Comparison of ENCODE assay signal across 14 cellular contexts in genomic region chr7:128742206-128742605, GRCh38. TPM values are rescaled to one million over a fixed set of nuclear protein-coding genes. Genes with fewer than 3 reads are reported as not detected.
DNase-seq lines count a peak whose midpoint lies in the region; ATAC-seq and TF ChIP-seq lines count a peak whose summit lies in the region.
"Had no signal": no experiment of that assay in that cellular context is flagged by ENCODE, and none has a peak within 500 bp of the region (broad histone marks: within the 10 kb centered on the region; RNA-seq: fewer than 3 reads in every experiment).

No MANE protein-coding gene starts in this region.

- H3K27me3 ChIP-seq in RWPE2 (ENCODE audit: insufficient read depth, poor library complexity, severe bottlenecking) (no peaks in the 10 kb centered on the region), smooth muscle cell (ENCODE audit: low read depth) (no peaks in the 10 kb centered on the region)

- H3K36me3 Mint-ChIP-seq in activated CD8-positive, alpha-beta memory T cell treated with anti-CD3 and anti-CD28 coated beads, Interleukin-2, amount 10 ng/mL, durations not matched to agents 7 days and 5 days, result peaks cover 13% of the 10 kb centered on the region

- peaks cover 18% of the 10 kb centered on the region for H3F3A ChIP-seq in smooth muscle cell (ENCODE audit: low read depth)

- H2AFZ ChIP-seq in smooth muscle cell (ENCODE audit: low read depth), result no peak overlapping the region

- H3K4me1 Mint-ChIP-seq in activated CD8-positive, alpha-beta memory T cell treated with anti-CD3 and anti-CD28 coated beads, Interleukin-2, amount 10 ng/mL, durations not matched to agents 7 days and 5 days, result peaks cover 46% of the 10 kb centered on the region

- no peaks in the 10 kb centered on the region for H3K27me3 Mint-ChIP-seq in activated CD8-positive, alpha-beta memory T cell treated with anti-CD3 and anti-CD28 coated beads, Interleukin-2, amount 10 ng/mL, durations not matched to agents 7 days and 5 days
- H3K27me3 Mint-ChIP-seq: stimulated activated naive B cell treated with anti-CD40 and anti-IgM and Interleukin-4, amounts not matched to agents 10 μg/mL and 1 μg/mL and 100 μg/mL, for 72 hours had no signal

- H3K4me2 ChIP-seq in smooth muscle cell, result peak overlapping the region; percentile 97
- H3K4me2 ChIP-seq: KMS-11 had no signal

- no peak overlapping the region for H3K4me3 Mint-ChIP-seq in activated CD8-positive, alpha-beta memory T cell treated with anti-CD3 and anti-CD28 coated beads, Interleukin-2, amount 10 ng/mL, durations not matched to agents 7 days and 5 days
- H3K4me3 Mint-ChIP-seq: stimulated activated naive B cell treated with anti-CD40 and anti-IgM and Interleukin-4, amounts not matched to agents 10 μg/mL and 1 μg/mL and 100 μg/mL, for 72 hours had no signal

- H3K9me3 ChIP-seq in RWPE2 (ENCODE audit: severe bottlenecking), result no peaks in the 10 kb centered on the region
- H3K9me3 ChIP-seq in smooth muscle cell (replicated peaks; ENCODE audit: low read depth), result no peaks in the 10 kb centered on the region
- H3K9me3 ChIP-seq in mucosa of descending colon, result no peaks in the 10 kb centered on the region

- H3K4me3 ChIP-seq in RWPE2 (ENCODE audit: severe bottlenecking), result no peak overlapping the region
- H3K4me3 ChIP-seq in smooth muscle cell, result peak overlapping the region; percentile 92
- H3K4me3 ChIP-seq in mucosa of descending colon, result no peak overlapping the region

- 43% methylated on average over 4 of the region's 4 CpGs for WGBS in smooth muscle cell (ENCODE audit: low lambda C conversion rate)

- ATAC-seq in RWPE2 (ENCODE audit: low read depth), result peak; percentile 13; the same call in 2 of the 3 replicates
- no peak for ATAC-seq in activated CD8-positive, alpha-beta memory T cell treated with anti-CD3 and anti-CD28 coated beads, Interleukin-2, amount 10 ng/mL, durations not matched to agents 7 days and 5 days
- no peak for ATAC-seq in mucosa of descending colon
- no peak for ATAC-seq in GM18907 (IDR thresholded peaks at IDR 0.05; ENCODE audit: unreplicated experiment)
- ATAC-seq in HG02642 (IDR thresholded peaks at IDR 0.05; ENCODE audit: poor library complexity, unreplicated experiment), result no peak
- ATAC-seq: stimulated activated naive B cell treated with anti-CD40 and anti-IgM and Interleukin-4, amounts not matched to agents 10 μg/mL and 1 μg/mL and 100 μg/mL, for 72 hours had no signal

- H3K9ac ChIP-seq in smooth muscle cell (ENCODE audit: low read depth), result no peak overlapping the region
- H3K9ac ChIP-seq: KMS-11 had no signal

- peaks cover 79% of the 10 kb centered on the region for H4K20me1 ChIP-seq in smooth muscle cell (ENCODE audit: low read depth)

- intact Hi-C loops in mucosa of descending colon (cut with DNase I, micrococcal nuclease), result no loop called here

- H3K36me3 ChIP-seq in RWPE2 (ENCODE audit: low read depth) (peaks cover 62% of the 10 kb centered on the region), smooth muscle cell (ENCODE audit: low read depth) (no peaks in the 10 kb centered on the region), mucosa of descending colon (ENCODE audit: low read depth) (no peaks in the 10 kb centered on the region)

- H3K79me2 ChIP-seq in smooth muscle cell (ENCODE audit: low read depth), result peaks cover 80% of the 10 kb centered on the region

- CTCF ChIA-PET in activated CD8-positive, alpha-beta memory T cell treated with anti-CD3 and anti-CD28 coated beads, Interleukin-2, amount 10 ng/mL, durations not matched to agents 7 days and 5 days (lab: Charles Lee), result interaction anchor here (1.4 to 3.5 kb wide), 3 partner anchors 9 to 141 kb away, joined by 4 to 13 read pairs (median 4); no protein-coding TSS in a partner anchor

- no peak overlapping the region for H3K27ac Mint-ChIP-seq in activated CD8-positive, alpha-beta memory T cell treated with anti-CD3 and anti-CD28 coated beads, Interleukin-2, amount 10 ng/mL, durations not matched to agents 7 days and 5 days
- H3K27ac Mint-ChIP-seq: stimulated activated naive B cell treated with anti-CD40 and anti-IgM and Interleukin-4, amounts not matched to agents 10 μg/mL and 1 μg/mL and 100 μg/mL, for 72 hours had no signal

- peaks cover 41% of the 10 kb centered on the region for H3K4me1 ChIP-seq in RWPE2 (ENCODE audit: insufficient read depth, poor library complexity, severe bottlenecking)
- peaks cover 35% of the 10 kb centered on the region for H3K4me1 ChIP-seq in smooth muscle cell (ENCODE audit: low read depth)
- peaks cover 25% of the 10 kb centered on the region for H3K4me1 ChIP-seq in mucosa of descending colon (ENCODE audit: low read depth)

- DNase-seq in ELR (ENCODE audit: low read depth) (peak; percentile 77), RWPE2 (ENCODE audit: low spot score) (no peak), fibroblast of gingiva (ENCODE audit: low read depth) (peak; percentile 76), smooth muscle cell (lab: John Stamatoyannopoulos, UW; ENCODE audit: unreplicated experiment) (no peak), mucosa of descending colon (no peak)
- DNase-seq in activated CD8-positive, alpha-beta memory T cell treated with anti-CD3 and anti-CD28 coated beads, Interleukin-2, amount 10 ng/mL, durations not matched to agents 7 days and 5 days, result no peak
- DNase-seq: NCI-H2171; RPMI8226; stimulated activated CD4-positive, alpha-beta T cell treated with anti-CD3 and anti-CD28 coated beads, Interleukin-15, amount 100 ng/mL, for 24 hours; stimulated activated naive B cell treated with anti-CD40 and anti-IgM and Interleukin-4, amounts not matched to agents 10 μg/mL and 1 μg/mL and 100 μg/mL, for 72 hours had no signal

- H3K27ac ChIP-seq in RWPE2 (ENCODE audit: poor library complexity, severe bottlenecking), result peak overlapping the region; percentile 83
- peak overlapping the region; percentile 98 for H3K27ac ChIP-seq in smooth muscle cell (ENCODE audit: low read depth)
- H3K27ac ChIP-seq: KMS-11 had no signal

- no peaks in the 10 kb centered on the region for H3K9me3 Mint-ChIP-seq in activated CD8-positive, alpha-beta memory T cell treated with anti-CD3 and anti-CD28 coated beads, Interleukin-2, amount 10 ng/mL, durations not matched to agents 7 days and 5 days (ENCODE audit: low read depth)
- H3K9me3 Mint-ChIP-seq: stimulated activated naive B cell treated with anti-CD40 and anti-IgM and Interleukin-4, amounts not matched to agents 10 μg/mL and 1 μg/mL and 100 μg/mL, for 72 hours had no signal

- TF ChIP-seq CTCF in RWPE2 (IDR thresholded peaks at IDR 0.05; ENCODE audit: poor library complexity, severe bottlenecking) (no peak), smooth muscle cell (IDR thresholded peaks at IDR 0.05; ENCODE audit: borderline replicate concordance, insufficient read depth, poor library complexity, severe bottlenecking) (no peak), mucosa of descending colon (IDR thresholded peaks at IDR 0.05) (no peak)

RNA-seq across cellular contexts. Expression of gene CALU, which starts 3.0 kb away (rescaled TPM):
- 679 and 873 TPM in 2 replicates for total RNA-seq in smooth muscle cell
- 605 and 783 TPM in 2 replicates for polyA plus RNA-seq in smooth muscle cell
- 10 to 100 TPM; 28.2 to 39.0 TPM for total RNA-seq in activated CD8-positive, alpha-beta memory T cell treated with anti-CD3 and anti-CD28 coated beads, Interleukin-2, amount 10 ng/mL, durations not matched to agents 7 days and 5 days
- 100 to 1,000 TPM in 1 of 3 donors, 10 to 100 TPM in 2; 20.6 to 133 (median 54.4) TPM for total RNA-seq in mucosa of descending colon

RNA-seq across cellular contexts. Expression of gene OPN1SW, which starts 33.4 kb away (rescaled TPM):
- total RNA-seq in smooth muscle cell (not detected in 2 replicates), mucosa of descending colon (not detected)
- polyA plus RNA-seq in smooth muscle cell, result 1.7 and 4.0 TPM in 2 replicates
- total RNA-seq in activated CD8-positive, alpha-beta memory T cell treated with anti-CD3 and anti-CD28 coated beads, Interleukin-2, amount 10 ng/mL, durations not matched to agents 7 days and 5 days, result not detected
- total RNA-seq: dermis microvascular lymphatic vessel endothelial cell had no signal

RNA-seq across cellular contexts. Expression of gene CCDC136, which starts 49.6 kb away (rescaled TPM):
- total RNA-seq in smooth muscle cell (2.7 and 3.2 TPM in 2 replicates), mucosa of descending colon (10 to 100 TPM in 1 of 3 donors, 1 to 10 TPM in 2; 2.1 to 37.7 (median 4.1) TPM)
- 3.1 and 4.7 TPM in 2 replicates for polyA plus RNA-seq in smooth muscle cell
- total RNA-seq in activated CD8-positive, alpha-beta memory T cell treated with anti-CD3 and anti-CD28 coated beads, Interleukin-2, amount 10 ng/mL, durations not matched to agents 7 days and 5 days, result 1 to 10 TPM; 4.4 to 5.8 TPM

Comparison
In these comparisons a context has a peak if more than half of its experiments do, and no peak if none do; other contexts are left out.
1. DNase-seq: peak in ELR (single experiment) and fibroblast of gingiva (single experiment); none in RWPE2 (single experiment), smooth muscle cell (single experiment), activated CD8-positive, alpha-beta memory T cell treated with anti-CD3 and anti-CD28 coated beads, Interleukin-2, amount 10 ng/mL, durations not matched to agents 7 days and 5 days (single experiment) and mucosa of descending colon (0 of 3).